ENCODE assay signal across 8 cellular contexts in the genomic region with DNA sequence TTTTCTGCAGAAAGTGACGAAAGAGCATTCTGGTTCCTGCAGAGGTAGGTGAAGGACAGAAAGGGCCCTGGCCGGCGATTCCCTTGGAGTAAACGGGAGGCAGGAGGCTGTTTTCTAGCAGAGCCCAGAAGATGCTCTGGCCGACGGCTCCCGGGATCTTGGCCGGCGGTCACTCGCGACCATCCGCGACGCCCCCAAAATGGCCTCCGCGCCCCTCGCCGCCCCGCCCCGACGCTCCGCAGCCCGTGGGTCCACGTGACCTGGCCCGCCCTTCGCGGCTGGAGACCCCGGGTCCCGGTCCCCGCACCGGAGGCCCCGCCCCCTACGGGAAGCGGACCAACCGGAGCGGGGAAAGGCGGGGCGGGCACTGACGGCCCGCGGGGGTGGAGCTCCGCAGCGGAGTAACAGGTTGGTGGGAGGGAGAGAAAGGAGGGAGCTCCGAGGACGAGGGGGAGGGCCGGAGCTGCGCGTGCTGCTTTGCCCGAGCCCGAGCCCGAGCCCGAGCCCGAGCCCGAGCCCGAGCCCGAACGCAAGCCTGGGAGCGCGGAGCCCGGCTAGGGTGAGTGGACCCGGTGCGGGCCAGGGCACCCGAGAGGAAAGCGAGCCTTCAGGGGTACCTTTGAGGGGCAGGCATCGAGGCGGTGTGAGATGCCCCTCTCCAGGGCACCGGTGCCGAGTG. TPM values are rescaled to one million over a fixed set of nuclear protein-coding genes. Genes with fewer than 3 reads are reported as not detected.
A peak's percentile ranks its signal among the peaks of the same experiment; 100 is the strongest.
DNase-seq lines count a peak whose midpoint lies in the region; ATAC-seq lines count a peak whose summit lies in the region.

CGN (plus strand) TSS at position 431 of the 679 bp plus-strand sequence. CDS start 7,133 bp downstream, outside the sequence.

- H3K36me3 Mint-ChIP-seq in activated T-helper 2 cell treated with anti-CD3 and anti-CD28 coated beads, Interferon-gamma antibody, Interleukin-2, Interleukin-4, amounts not matched to agents 10 μg/mL and 5 μg/mL and 100 μg/mL, durations not matched to agents 14 hours and 24 hours and 36 hours (ENCODE audit: low read depth), result no peaks in the 10 kb centered on the region
- H3K36me3 Mint-ChIP-seq in natural killer cell treated with Interleukin-12 subunit alpha and Interleukin-12 subunit beta and Interleukin-15 and Interleukin-18, amount 100 ng/mL, for 72 hours, result no peaks in the 10 kb centered on the region
- H3K36me3 Mint-ChIP-seq in stimulated activated naive B cell treated with anti-CD40 and anti-IgM and Interleukin-4, amounts not matched to agents 10 μg/mL and 1 μg/mL and 100 μg/mL, for 72 hours, result no peaks in the 10 kb centered on the region

- intact Hi-C loops in activated T-helper 2 cell treated with anti-CD3 and anti-CD28 coated beads, Interferon-gamma antibody, Interleukin-2, Interleukin-4, amounts not matched to agents 10 μg/mL and 5 μg/mL and 100 μg/mL, durations not matched to agents 14 hours and 24 hours and 36 hours (cut with micrococcal nuclease), result loop anchor here (5.0 kb wide), 2 partner anchors 54 to 69 kb away; partner anchors contain the start of gene POGZ

- no peaks in the 10 kb centered on the region for H3K9me3 Mint-ChIP-seq in activated T-helper 2 cell treated with anti-CD3 and anti-CD28 coated beads, Interferon-gamma antibody, Interleukin-2, Interleukin-4, amounts not matched to agents 10 μg/mL and 5 μg/mL and 100 μg/mL, durations not matched to agents 14 hours and 24 hours and 36 hours
- H3K9me3 Mint-ChIP-seq in natural killer cell treated with Interleukin-12 subunit alpha and Interleukin-12 subunit beta and Interleukin-15 and Interleukin-18, amount 100 ng/mL, for 72 hours, result no peaks in the 10 kb centered on the region
- no peaks in the 10 kb centered on the region for H3K9me3 Mint-ChIP-seq in stimulated activated naive B cell treated with anti-CD40 and anti-IgM and Interleukin-4, amounts not matched to agents 10 μg/mL and 1 μg/mL and 100 μg/mL, for 72 hours

- H3K4me1 Mint-ChIP-seq in activated T-helper 2 cell treated with anti-CD3 and anti-CD28 coated beads, Interferon-gamma antibody, Interleukin-2, Interleukin-4, amounts not matched to agents 10 μg/mL and 5 μg/mL and 100 μg/mL, durations not matched to agents 14 hours and 24 hours and 36 hours (ENCODE audit: low read depth), result peaks cover 20% of the 10 kb centered on the region
- peaks cover 12 to 14% of the 10 kb centered on the region in 2 donors for H3K4me1 Mint-ChIP-seq in natural killer cell treated with Interleukin-12 subunit alpha and Interleukin-12 subunit beta and Interleukin-15 and Interleukin-18, amount 100 ng/mL, for 72 hours (ENCODE audit: low read depth in 2 of 2)
- peaks cover 10 to 33% of the 10 kb centered on the region in 2 donors for H3K4me1 Mint-ChIP-seq in stimulated activated naive B cell treated with anti-CD40 and anti-IgM and Interleukin-4, amounts not matched to agents 10 μg/mL and 1 μg/mL and 100 μg/mL, for 72 hours

- H3K27me3 Mint-ChIP-seq in activated T-helper 2 cell treated with anti-CD3 and anti-CD28 coated beads, Interferon-gamma antibody, Interleukin-2, Interleukin-4, amounts not matched to agents 10 μg/mL and 5 μg/mL and 100 μg/mL, durations not matched to agents 14 hours and 24 hours and 36 hours (ENCODE audit: low read depth), result peaks cover 28% of the 10 kb centered on the region
- H3K27me3 Mint-ChIP-seq in natural killer cell treated with Interleukin-12 subunit alpha and Interleukin-12 subunit beta and Interleukin-15 and Interleukin-18, amount 100 ng/mL, for 72 hours, result peaks cover 0 to 3% of the 10 kb centered on the region in 2 donors
- peaks cover 0 to 10% of the 10 kb centered on the region in 2 donors for H3K27me3 Mint-ChIP-seq in stimulated activated naive B cell treated with anti-CD40 and anti-IgM and Interleukin-4, amounts not matched to agents 10 μg/mL and 1 μg/mL and 100 μg/mL, for 72 hours

- H3K4me3 Mint-ChIP-seq in activated T-helper 2 cell treated with anti-CD3 and anti-CD28 coated beads, Interferon-gamma antibody, Interleukin-2, Interleukin-4, amounts not matched to agents 10 μg/mL and 5 μg/mL and 100 μg/mL, durations not matched to agents 14 hours and 24 hours and 36 hours (ENCODE audit: low read depth), result peak within 1 kb of the TSS; percentile 81
- H3K4me3 Mint-ChIP-seq in natural killer cell treated with Interleukin-12 subunit alpha and Interleukin-12 subunit beta and Interleukin-15 and Interleukin-18, amount 100 ng/mL, for 72 hours, result peak within 1 kb of the TSS; percentile 87
- H3K4me3 Mint-ChIP-seq in stimulated activated naive B cell treated with anti-CD40 and anti-IgM and Interleukin-4, amounts not matched to agents 10 μg/mL and 1 μg/mL and 100 μg/mL, for 72 hours, result peak within 1 kb of the TSS; percentile 85 to 87

- no peak within 1 kb of the TSS for H3K27ac Mint-ChIP-seq in activated T-helper 2 cell treated with anti-CD3 and anti-CD28 coated beads, Interferon-gamma antibody, Interleukin-2, Interleukin-4, amounts not matched to agents 10 μg/mL and 5 μg/mL and 100 μg/mL, durations not matched to agents 14 hours and 24 hours and 36 hours
- H3K27ac Mint-ChIP-seq in natural killer cell treated with Interleukin-12 subunit alpha and Interleukin-12 subunit beta and Interleukin-15 and Interleukin-18, amount 100 ng/mL, for 72 hours, result peak within 1 kb of the TSS; percentile 40 to 64
- peak within 1 kb of the TSS; percentile 72 for H3K27ac Mint-ChIP-seq in stimulated activated naive B cell treated with anti-CD40 and anti-IgM and Interleukin-4, amounts not matched to agents 10 μg/mL and 1 μg/mL and 100 μg/mL, for 72 hours

- ATAC-seq in GM21717 (IDR thresholded peaks at IDR 0.05; ENCODE audit: unreplicated experiment), result peak; percentile 78
- peak; percentile 99 for ATAC-seq in natural killer cell treated with Interleukin-12 subunit alpha and Interleukin-12 subunit beta and Interleukin-15 and Interleukin-18, amount 100 ng/mL, for 72 hours
- ATAC-seq in stimulated activated naive B cell treated with anti-CD40 and anti-IgM and Interleukin-4, amounts not matched to agents 10 μg/mL and 1 μg/mL and 100 μg/mL, for 72 hours (replicated peaks), result peak; percentile 93 to 96

- DNase-seq in COR-L47 (lab: John Stamatoyannopoulos, UW) (peak; percentile 95), LHCN-M2 (ENCODE audit: low read depth) (peak; percentile 44), RPMI8226 (peak; percentile 92), fibroblast of peridontal ligament (ENCODE audit: extremely low read depth) (peak; percentile 36)
- DNase-seq in activated T-helper 2 cell treated with anti-CD3 and anti-CD28 coated beads, Interferon-gamma antibody, Interleukin-2, Interleukin-4, amounts not matched to agents 10 μg/mL and 5 μg/mL and 100 μg/mL, durations not matched to agents 14 hours and 24 hours and 36 hours (ENCODE audit: low spot score), result peak; percentile 79
- DNase-seq in natural killer cell treated with Interleukin-12 subunit alpha and Interleukin-12 subunit beta and Interleukin-15 and Interleukin-18, amount 100 ng/mL, for 72 hours (ENCODE audit: low spot score), result peak; percentile 91
- DNase-seq in stimulated activated naive B cell treated with anti-CD40 and anti-IgM and Interleukin-4, amounts not matched to agents 10 μg/mL and 1 μg/mL and 100 μg/mL, for 72 hours, result peak; percentile 72

RNA-seq across cellular contexts. Expression of gene CGN, which starts in this region (rescaled TPM):
- 0.06 and 0.34 TPM in 2 replicates for total RNA-seq in LHCN-M2 (2014; rRNA removed)
- polyA plus RNA-seq in LHCN-M2 (2012), result 0.16 TPM
- 0.34 and 0.50 TPM in 2 replicates for total RNA-seq in activated T-helper 2 cell treated with anti-CD3 and anti-CD28 coated beads, Interferon-gamma antibody, Interleukin-2, Interleukin-4, amounts not matched to agents 10 μg/mL and 5 μg/mL and 100 μg/mL, durations not matched to agents 14 hours and 24 hours and 36 hours
- total RNA-seq in natural killer cell treated with Interleukin-12 subunit alpha and Interleukin-12 subunit beta and Interleukin-15 and Interleukin-18, amount 100 ng/mL, for 72 hours, result 1 to 10 TPM in 1 of 2 donors, under 1 TPM in 1; 0.31 to 1.8 TPM

Comparison
In these comparisons a context has a peak if more than half of its experiments do, and no peak if none do; other contexts are left out.
1. Peak in every context shown above with its lines: DNase-seq and ATAC-seq.
2. Peak in DNase-seq in LHCN-M2; RNA of the gene not detected or under 1 TPM.
3. Peak in DNase-seq in activated T-helper 2 cell treated with anti-CD3 and anti-CD28 coated beads, Interferon-gamma antibody, Interleukin-2, Interleukin-4, amounts not matched to agents 10 μg/mL and 5 μg/mL and 100 μg/mL, durations not matched to agents 14 hours and 24 hours and 36 hours; RNA of the gene not detected or under 1 TPM.
4. DNase-seq: peak in every context shown above with its lines; median percentile 95 in COR-L47; 92 in RPMI8226; 91 in natural killer cell treated with Interleukin-12 subunit alpha and Interleukin-12 subunit beta and Interleukin-15 and Interleukin-18, amount 100 ng/mL, for 72 hours; 79 in activated T-helper 2 cell treated with anti-CD3 and anti-CD28 coated beads, Interferon-gamma antibody, Interleukin-2, Interleukin-4, amounts not matched to agents 10 μg/mL and 5 μg/mL and 100 μg/mL, durations not matched to agents 14 hours and 24 hours and 36 hours; 72 in stimulated activated naive B cell treated with anti-CD40 and anti-IgM and Interleukin-4, amounts not matched to agents 10 μg/mL and 1 μg/mL and 100 μg/mL, for 72 hours; 44 in LHCN-M2; 36 in fibroblast of peridontal ligament.